In genomic region chrX:41192880-41193279, GRCh38 we compare ENCODE assay signal across 19 cellular contexts.
DNase-seq lines count a peak whose midpoint lies in the region; ATAC-seq and TF ChIP-seq lines count a peak whose summit lies in the region.
"Had no signal": no experiment of that assay in that cellular context is flagged by ENCODE, and none has a peak within 500 bp of the region (broad histone marks: within the 10 kb centered on the region; RNA-seq: fewer than 3 reads in every experiment).

No MANE protein-coding gene starts in this region.

- CTCF ChIA-PET in activated CD8-positive, alpha-beta T cell treated with anti-CD3 and anti-CD28 coated beads for 36 hours (lab: Charles Lee): interaction anchor here (1.0 kb wide), 1 partner anchor 12 kb away, joined by 6 read pairs; no protein-coding TSS in a partner anchor

- no peaks in the 10 kb centered on the region for H3K9me3 Mint-ChIP-seq in activated CD8-positive, alpha-beta T cell treated with anti-CD3 and anti-CD28 coated beads for 36 hours
- H3K9me3 Mint-ChIP-seq in type B pancreatic cell: peaks cover 7% of the 10 kb centered on the region

- no peak for ATAC-seq in activated CD8-positive, alpha-beta T cell treated with anti-CD3 and anti-CD28 coated beads for 36 hours
- ATAC-seq: left colon, mucosa of descending colon, right lobe of liver had no signal

- no peak overlapping the region for H3K4me3 ChIP-seq in cardiac muscle cell
- H3K4me3 ChIP-seq: mucosa of descending colon, right lobe of liver had no signal

- H3K4me1 ChIP-seq in cardiac muscle cell (ENCODE audit: low read depth): no peaks in the 10 kb centered on the region
- H3K4me1 ChIP-seq: right lobe of liver had no signal

- peaks cover 39% of the 10 kb centered on the region for H3K36me3 ChIP-seq in cardiac muscle cell

- H3K27ac ChIP-seq in cardiac muscle cell: peak overlapping the region; percentile 23
- H3K27ac ChIP-seq in epithelial cell of prostate: peak overlapping the region; percentile 62
- H3K27ac ChIP-seq: right lobe of liver had no signal

- H3K4me1 Mint-ChIP-seq in activated CD8-positive, alpha-beta T cell treated with anti-CD3 and anti-CD28 coated beads for 36 hours (ENCODE audit: low read depth): no peaks in the 10 kb centered on the region
- H3K4me1 Mint-ChIP-seq in type B pancreatic cell (ENCODE audit: unreplicated experiment): no peaks in the 10 kb centered on the region

- peaks cover 23% of the 10 kb centered on the region for H3K36me3 Mint-ChIP-seq in activated CD8-positive, alpha-beta T cell treated with anti-CD3 and anti-CD28 coated beads for 36 hours (ENCODE audit: low read depth)
- H3K36me3 Mint-ChIP-seq in type B pancreatic cell: peaks cover 27% of the 10 kb centered on the region

- no peak for DNase-seq in cardiac muscle cell (ENCODE audit: low read depth in 1 of 2, low spot score in 1 of 2)
- no peak for DNase-seq in cardiac septum (ENCODE audit: low spot score)
- DNase-seq in activated CD8-positive, alpha-beta T cell treated with anti-CD3 and anti-CD28 coated beads for 36 hours: no peak
- no peak for DNase-seq in epithelial cell of prostate (ENCODE audit: low read depth, low spot score)
- no peak for DNase-seq in type B pancreatic cell (ENCODE audit: extremely low spot score, unreplicated experiment)
- no peak for DNase-seq in NCI-H187 (lab: John Stamatoyannopoulos, UW)
- no peak for DNase-seq in activated effector memory CD4-positive, alpha-beta T cell treated with anti-CD3 and anti-CD28 coated beads, Interleukin-2, amount 50 U/mL, for 16 hours
- no peak for DNase-seq in activated T-cell treated with anti-CD3 and anti-CD28 coated beads, Interleukin-2, amount 50 U/mL, for 1 hour
- DNase-seq: cerebellar nuclear complex, EL, foreskin fibroblast, left colon, mucosa of descending colon, NCI-H1694, NCI-H226, occipital lobe, right lobe of liver, RPMI8226, SW 1271 had no signal

- TF ChIP-seq CTCF in cardiac muscle cell (IDR thresholded peaks at IDR 0.05; ENCODE audit: low read depth, low read length) (no peak), type B pancreatic cell (conservative IDR thresholded peaks at IDR 0.05) (no peak)
- no peak for TF ChIP-seq CTCF in activated CD8-positive, alpha-beta T cell treated with anti-CD3 and anti-CD28 coated beads for 36 hours (IDR thresholded peaks at IDR 0.05)

- H3K27me3 Mint-ChIP-seq in activated CD8-positive, alpha-beta T cell treated with anti-CD3 and anti-CD28 coated beads for 36 hours: no peaks in the 10 kb centered on the region
- no peaks in the 10 kb centered on the region for H3K27me3 Mint-ChIP-seq in type B pancreatic cell

- H3K4me3 Mint-ChIP-seq in activated CD8-positive, alpha-beta T cell treated with anti-CD3 and anti-CD28 coated beads for 36 hours: no peak overlapping the region
- H3K4me3 Mint-ChIP-seq in type B pancreatic cell: no peak overlapping the region

- intact Hi-C loops in cardiac septum (cut with DNase I): no loop called here
- intact Hi-C loops in activated CD8-positive, alpha-beta T cell treated with anti-CD3 and anti-CD28 coated beads for 36 hours (cut with micrococcal nuclease): no loop called here

- H3K27me3 ChIP-seq in cardiac muscle cell: no peaks in the 10 kb centered on the region
- H3K27me3 ChIP-seq: right lobe of liver had no signal

- peak overlapping the region; percentile 83 for H3K27ac Mint-ChIP-seq in activated CD8-positive, alpha-beta T cell treated with anti-CD3 and anti-CD28 coated beads for 36 hours
- H3K27ac Mint-ChIP-seq in type B pancreatic cell: peak overlapping the region; percentile 95

- H3K9me3 ChIP-seq in cardiac muscle cell (ENCODE audit: low read depth): no peaks in the 10 kb centered on the region
- H3K9me3 ChIP-seq: mucosa of descending colon, right lobe of liver had no signal

- POLR2A ChIA-PET in activated CD8-positive, alpha-beta T cell treated with anti-CD3 and anti-CD28 coated beads for 36 hours (lab: Charles Lee): interaction anchor here (1.3 kb wide), 1 partner anchor 10 kb away, joined by 3 read pairs; no protein-coding TSS in a partner anchor
